In the genomic region with DNA sequence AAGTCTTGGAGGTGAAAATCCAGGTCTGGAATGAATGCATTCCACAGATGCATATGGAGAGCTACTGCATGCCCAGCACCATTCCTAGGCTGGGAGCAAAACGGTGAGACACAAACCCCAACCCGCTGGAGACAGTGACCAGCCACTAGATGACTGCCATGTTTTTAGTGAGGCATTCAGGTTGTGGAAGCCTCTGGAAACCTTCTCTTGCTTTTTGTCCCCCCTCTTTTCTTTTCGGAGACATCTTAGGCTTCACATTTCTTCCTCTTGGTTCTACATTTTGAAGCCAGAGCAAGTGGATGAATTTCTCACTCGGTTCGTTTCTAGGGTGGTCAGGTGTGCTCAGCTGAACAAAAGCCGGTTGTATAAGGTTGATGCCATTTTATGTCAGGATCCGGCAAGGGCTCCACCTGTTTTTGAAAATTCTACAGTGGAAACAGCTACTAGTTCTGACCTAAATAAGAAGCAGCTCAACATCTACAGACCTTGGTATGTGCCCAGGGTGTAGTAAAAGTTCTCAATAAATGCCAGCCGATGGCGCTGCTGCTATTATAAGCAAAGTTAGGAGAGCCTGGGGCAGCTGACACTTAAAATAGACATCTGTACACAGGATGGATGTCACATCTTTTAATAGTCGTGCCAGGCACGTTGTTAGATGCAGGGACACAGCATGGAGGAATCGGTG, we compare ENCODE assay signal across 1 cellular context.
TF ChIP-seq lines count a peak whose summit lies in the region.

No MANE protein-coding gene starts in this region.

TF ChIP-seq in endothelial cell of umbilical vein, 7 proteins besides CTCF, POLR2A, EP300 and RAD21:
- TF ChIP-seq EZH2 (IDR thresholded peaks at IDR 0.05; ENCODE audit: borderline replicate concordance, low read depth, low read length, severe bottlenecking) (no peak), GATA2 (IDR thresholded peaks at IDR 0.05; ENCODE audit: insufficient read depth, insufficient read length, low read depth, low read length) (no peak), FOS (IDR thresholded peaks at IDR 0.05; ENCODE audit: borderline replicate concordance, insufficient read depth, low read length) (no peak), POLR2AphosphoS5 (IDR thresholded peaks at IDR 0.05; ENCODE audit: insufficient read depth, low read depth, low read length) (no peak), JUN (IDR thresholded peaks at IDR 0.05; ENCODE audit: borderline replicate concordance, insufficient read depth, insufficient read length, low read depth) (no peak), MAX (IDR thresholded peaks at IDR 0.05; ENCODE audit: insufficient read depth, insufficient read length) (no peak), MYC (IDR thresholded peaks at IDR 0.05; ENCODE audit: low read depth, low read length) (no peak)
